8 cellular contexts compared by ENCODE assay signal in genomic region chr6:26156105-26156849, GRCh38.
DNase-seq lines count a peak whose midpoint lies in the region; ATAC-seq, FAIRE-seq and TF ChIP-seq lines count a peak whose summit lies in the region.

No MANE protein-coding gene starts in this region.

- H3K9me3 ChIP-seq in astrocyte (ENCODE audit: insufficient read depth, low read depth, low read length) = no peaks in the 10 kb centered on the region
- H3K9me3 ChIP-seq in vagina = no peaks in the 10 kb centered on the region

- peak; percentile 90 for DNase-seq in GM13976 (ENCODE audit: low spot score)
- DNase-seq in NCI-H146 treated with DMSO at 0.1 percent for 48 hours (lab: John Stamatoyannopoulos, UW; ENCODE audit: unreplicated experiment) = peak; percentile 81
- DNase-seq in T-helper 2 cell treated with Interferon-gamma antibody and Interleukin-4, amounts not matched to agents 5 μg/mL and 100 μg/mL, for 36 hours (ENCODE audit: low spot score) = peak; percentile 91
- DNase-seq in astrocyte (ENCODE audit: low read depth) = peak; percentile 65
- peak; percentile 93 for DNase-seq in hepatic stellate cell (ENCODE audit: low spot score)
- DNase-seq in vagina (ENCODE audit: extremely low spot score in 2 of 2) = peak in 1 of 2 donors; percentile 96

- FAIRE-seq in astrocyte (lab: Jason Lieb, UNC) = no peak

- H3K4me1 Mint-ChIP-seq in T-helper 2 cell treated with Interferon-gamma antibody and Interleukin-4, amounts not matched to agents 5 μg/mL and 100 μg/mL, for 36 hours (ENCODE audit: low read depth) = peaks cover 39% of the 10 kb centered on the region
- H3K4me1 Mint-ChIP-seq in astrocyte (ENCODE audit: low read depth, unreplicated experiment) = peaks cover 5% of the 10 kb centered on the region

- peak in 1 of 2 donors; percentile 100 for TF ChIP-seq POLR2A in vagina (IDR thresholded peaks at IDR 0.05)

- peak overlapping the region; percentile 84 for H3K4me2 ChIP-seq in astrocyte (ENCODE audit: low read length)

- peak overlapping the region; percentile 83 for H3K9ac ChIP-seq in astrocyte (ENCODE audit: low read length)
- H3K9ac ChIP-seq in rectal smooth muscle tissue (ENCODE audit: low read length) = peak overlapping the region; percentile 94

- H3K4me3 Mint-ChIP-seq in T-helper 2 cell treated with Interferon-gamma antibody and Interleukin-4, amounts not matched to agents 5 μg/mL and 100 μg/mL, for 36 hours = peak overlapping the region; percentile 90
- H3K4me3 Mint-ChIP-seq in astrocyte (ENCODE audit: unreplicated experiment) = peak overlapping the region; percentile 93

- intact Hi-C loops in vagina (cut with DNase I) = loop anchor here (1.0 to 10.0 kb wide), 3 partner anchors 17 to 51 kb away; a partner anchor contains a TSS

- H3K79me2 ChIP-seq in astrocyte (ENCODE audit: insufficient read depth, low read length) = peaks cover 6% of the 10 kb centered on the region

- no peaks in the 10 kb centered on the region for H3K9me3 Mint-ChIP-seq in T-helper 2 cell treated with Interferon-gamma antibody and Interleukin-4, amounts not matched to agents 5 μg/mL and 100 μg/mL, for 36 hours
- H3K9me3 Mint-ChIP-seq in astrocyte (ENCODE audit: unreplicated experiment) = no peaks in the 10 kb centered on the region

- peak overlapping the region; percentile 70 for H3K27ac ChIP-seq in astrocyte (ENCODE audit: low read depth, low read length)
- peak overlapping the region; percentile 97 for H3K27ac ChIP-seq in rectal smooth muscle tissue (ENCODE audit: low read depth, low read length)
- peak overlapping the region; percentile 88 for H3K27ac ChIP-seq in vagina

- no peaks in the 10 kb centered on the region for H3K36me3 ChIP-seq in astrocyte (ENCODE audit: insufficient read depth, low read length)
- H3K36me3 ChIP-seq in rectal smooth muscle tissue (ENCODE audit: control insufficient read depth, insufficient read depth, low read length) = no peaks in the 10 kb centered on the region
- H3K36me3 ChIP-seq in vagina = no peaks in the 10 kb centered on the region

- peak overlapping the region; percentile 55 for H2AFZ ChIP-seq in astrocyte (ENCODE audit: low read depth, low read length)

- peak overlapping the region; percentile 95 for H3K27ac Mint-ChIP-seq in T-helper 2 cell treated with Interferon-gamma antibody and Interleukin-4, amounts not matched to agents 5 μg/mL and 100 μg/mL, for 36 hours
- H3K27ac Mint-ChIP-seq in astrocyte (ENCODE audit: unreplicated experiment) = peak overlapping the region; percentile 93

- H3K36me3 Mint-ChIP-seq in T-helper 2 cell treated with Interferon-gamma antibody and Interleukin-4, amounts not matched to agents 5 μg/mL and 100 μg/mL, for 36 hours (ENCODE audit: low read depth) = peaks cover 19% of the 10 kb centered on the region
- no peaks in the 10 kb centered on the region for H3K36me3 Mint-ChIP-seq in astrocyte (ENCODE audit: low read depth, unreplicated experiment)

- peaks cover 19% of the 10 kb centered on the region for H4K20me1 ChIP-seq in astrocyte (ENCODE audit: insufficient read depth, low read length)

- TF ChIP-seq CTCF in GM13976 (IDR thresholded peaks at IDR 0.05; ENCODE audit: borderline replicate concordance, control extremely low read depth, extremely low read depth, insufficient read depth, missing control alignments) (no peak), astrocyte (IDR thresholded peaks at IDR 0.05; ENCODE audit: insufficient read depth, low read depth, low read length) (no peak), vagina (IDR thresholded peaks at IDR 0.05) (no peak)

- H3K27me3 ChIP-seq in astrocyte (ENCODE audit: insufficient read depth, low read length) = no peaks in the 10 kb centered on the region
- no peaks in the 10 kb centered on the region for H3K27me3 ChIP-seq in rectal smooth muscle tissue (ENCODE audit: control insufficient read depth, insufficient read depth, low read length)
- H3K27me3 ChIP-seq in vagina = no peaks in the 10 kb centered on the region

- H3K27me3 Mint-ChIP-seq in T-helper 2 cell treated with Interferon-gamma antibody and Interleukin-4, amounts not matched to agents 5 μg/mL and 100 μg/mL, for 36 hours (ENCODE audit: low read depth) = peaks cover 25% of the 10 kb centered on the region
- no peaks in the 10 kb centered on the region for H3K27me3 Mint-ChIP-seq in astrocyte (ENCODE audit: low read depth, unreplicated experiment)

- H3K4me3 ChIP-seq in astrocyte (ENCODE audit: insufficient read depth, low read depth, low read length) (peak overlapping the region; percentile 69), rectal smooth muscle tissue (ENCODE audit: low read length) (peak overlapping the region; percentile 88), vagina (peak overlapping the region; percentile 51 to 72)

- peak; percentile 39 for ATAC-seq in HG02840 (IDR thresholded peaks at IDR 0.05; ENCODE audit: low FRiP score, unreplicated experiment)

- in situ Hi-C loops in GM13976 (cut with MboI; ENCODE audit: low sequenced_read_pairs, unreplicated experiment) = no loop called here

- H3K4me1 ChIP-seq in astrocyte (ENCODE audit: insufficient read depth, low read length) (peaks cover 11% of the 10 kb centered on the region), rectal smooth muscle tissue (ENCODE audit: control insufficient read depth, insufficient read depth, low read length) (no peaks in the 10 kb centered on the region), vagina (peaks cover 28% of the 10 kb centered on the region)
